2 cellular contexts compared by ENCODE assay signal in genomic region chrX:110143454-110144210, GRCh38.
TF ChIP-seq lines count a peak whose summit lies in the region.

No MANE protein-coding gene starts in this region.

TF ChIP-seq in SK-N-SH treated with all-trans-retinoic acid at 6 μM for 48 hours, 23 proteins besides CTCF, POLR2A, EP300 and RAD21 (continued from another document):
- TF ChIP-seq TSHZ2 (CRISPR knock-in tag; IDR thresholded peaks at IDR 0.05) = no peak

TF ChIP-seq in SK-N-SH, 30 proteins besides CTCF, POLR2A, EP300 and RAD21 (continued from another document):
- TF ChIP-seq REST (IDR thresholded peaks at IDR 0.05; ENCODE audit: low read depth, low read length) (no peak), SMC3 (IDR thresholded peaks at IDR 0.05; ENCODE audit: low read depth, low read length) (no peak)
